In genomic region chr11:129918361-129918760, GRCh38 we compare ENCODE assay signal across 11 cellular contexts.
"Had no signal": no experiment of that assay in that cellular context is flagged by ENCODE, and none has a peak within 500 bp of the region (broad histone marks: within the 10 kb centered on the region; RNA-seq: fewer than 3 reads in every experiment).

No MANE protein-coding gene starts in this region.

- H2AFZ ChIP-seq: GM23248, GM23338 had no signal

- ATAC-seq: GM23338, HCT116 had no signal

- H3K9ac ChIP-seq: GM23248 had no signal

- H3K4me3 ChIP-seq: GM23248, GM23338, HAP-1 had no signal

- H3K4me3 Mint-ChIP-seq: GM23338, H9, HFFc6 had no signal

- H3K9me3 Mint-ChIP-seq: GM23338, H9, HFFc6 had no signal

- H3K27ac ChIP-seq: GM23248 had no signal

- H3K27ac Mint-ChIP-seq: GM23338, HFFc6 had no signal

- FAIRE-seq: H1, H54 had no signal

- H3K9me3 ChIP-seq: HAP-1 had no signal

- DNase-seq: GM23248, GOT3, H7, H9, HCEC 1CT, HFFc6 had no signal

- H3K4me1 ChIP-seq: HAP-1 had no signal

- H3K4me2 ChIP-seq: GM23338 had no signal
